8 cellular contexts compared by ENCODE assay signal in the genomic region with DNA sequence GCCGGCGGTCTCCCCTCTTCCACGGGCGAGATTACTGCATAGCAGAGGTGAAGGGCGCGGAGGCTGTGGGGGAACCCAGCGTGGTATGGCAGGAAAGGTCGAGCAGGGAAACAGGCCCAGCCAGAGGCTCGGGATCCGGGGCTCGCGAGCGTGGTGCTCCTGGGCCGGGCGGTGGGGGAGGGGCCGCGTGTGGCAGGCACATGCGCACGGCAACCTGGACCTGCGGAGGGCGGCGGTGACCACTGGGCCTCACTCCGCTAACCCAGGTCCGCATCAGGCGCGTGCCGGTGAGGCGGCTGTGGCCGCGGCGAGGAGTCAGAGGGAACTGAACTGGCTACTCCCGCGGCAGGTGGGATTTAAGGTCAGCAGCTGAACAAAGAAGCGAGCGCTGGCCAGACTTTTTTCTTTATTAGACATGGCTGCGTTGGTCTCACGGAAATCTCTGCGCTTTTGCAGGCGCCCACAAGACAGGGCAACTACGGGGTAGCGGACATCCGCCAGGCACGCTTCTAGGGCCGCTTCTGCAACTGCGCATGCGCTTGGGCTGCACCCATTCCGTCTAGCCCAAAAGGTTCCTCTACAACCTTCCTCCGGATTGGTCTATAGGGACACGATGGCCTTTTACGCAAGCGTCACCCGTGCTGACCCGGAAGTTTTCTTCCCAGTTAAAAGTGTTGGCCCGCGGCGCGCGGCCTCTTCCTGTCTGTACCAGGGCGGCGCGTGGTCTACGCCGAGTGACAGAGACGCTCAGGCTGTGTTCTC. TPM values are rescaled to one million over a fixed set of nuclear protein-coding genes. Genes with fewer than 3 reads are reported as not detected.
DNase-seq lines count a peak whose midpoint lies in the region; FAIRE-seq and TF ChIP-seq lines count a peak whose summit lies in the region.

A gene (plus strand): TSS at position 694 of the 762 bp plus-strand sequence. CDS start 869 bp downstream, outside the sequence.

- peak within 1 kb of the TSS; percentile 95 for H3K23ac ChIP-seq in neuronal stem cell (ENCODE audit: low read depth, low read length, poor library complexity)

- CTCF ChIA-PET in HEK293T (lab: Yijun Ruan, JAX) = no interaction called here

- in situ Hi-C loops in SK-MEL-5 (cut with HindIII; ENCODE audit: low pct_unique_long_range_greater_than_20kb, low sequenced_read_pairs) = no loop called here

- H3K4ac ChIP-seq in neuronal stem cell (ENCODE audit: low read length) = peak within 1 kb of the TSS; percentile 87

- H3K27ac ChIP-seq in neuronal stem cell (replicated peaks; ENCODE audit: low read length) = peak within 1 kb of the TSS; percentile 97

- POLR2A ChIA-PET in HEK293T (lab: Yijun Ruan, JAX) = interaction anchor here (0.7 to 3.5 kb wide), 4 partner anchors 13 to 169 kb away, joined by 3 to 21 read pairs (median 4); a partner anchor contains a TSS

- H3K36me3 ChIP-seq in neuronal stem cell (replicated peaks in 1 of 2; ENCODE audit: control insufficient read depth in 2 of 2, insufficient read depth in 2 of 2, low read length in 2 of 2) = peaks cover 13 to 38% of the 10 kb centered on the region in 2 donors

- DNase-seq in GF-D8 (lab: John Stamatoyannopoulos, UW) (peak; percentile 97), HEK293T (ENCODE audit: extremely low spot score) (peak; percentile 98), MV-4-11 (lab: John Stamatoyannopoulos, UW) (peak; percentile 100), SK-MEL-5 (ENCODE audit: low read depth, low spot score) (peak; percentile 98), frontal cortex (ENCODE audit: low spot score in 2 of 2) (peak; percentile 98 to 100), neuronal stem cell (ENCODE audit: low spot score) (peak; percentile 96)
- peak; percentile 96 for DNase-seq in activated naive CD4-positive, alpha-beta T cell treated with Interleukin-2 at 50 U/mL for 16 hours

- no peaks in the 10 kb centered on the region for H3K9me3 ChIP-seq in neuronal stem cell (replicated peaks in 1 of 2; ENCODE audit: control insufficient read depth in 2 of 2, insufficient read depth in 1 of 2, low read depth in 1 of 2, low read length in 2 of 2)

- H2BK15ac ChIP-seq in neuronal stem cell (ENCODE audit: low read length) = peak within 1 kb of the TSS; percentile 27

- H3K4me1 ChIP-seq in neuronal stem cell (ENCODE audit: control insufficient read depth in 2 of 2, insufficient read depth in 1 of 2, low read depth in 1 of 2, low read length in 2 of 2) = peaks cover 12 to 17% of the 10 kb centered on the region in 2 donors

- no peak within 1 kb of the TSS for H2BK120ac ChIP-seq in neuronal stem cell (ENCODE audit: low read depth, low read length)

- H2BK5ac ChIP-seq in neuronal stem cell (ENCODE audit: low read length) = peak within 1 kb of the TSS; percentile 96

- no peak for TF ChIP-seq CTCF in subcutaneous adipose tissue (IDR thresholded peaks at IDR 0.05; ENCODE audit: low read depth)

- peak within 1 kb of the TSS; percentile 69 for H2BK12ac ChIP-seq in neuronal stem cell (ENCODE audit: low read length)

- peak; percentile 33 for FAIRE-seq in frontal cortex (lab: Jason Lieb, UNC)

- peak within 1 kb of the TSS; percentile 89 for H4K8ac ChIP-seq in neuronal stem cell (ENCODE audit: low read depth, low read length)

- peak within 1 kb of the TSS; percentile 98 for H3K9ac ChIP-seq in neuronal stem cell (ENCODE audit: low read depth, low read length, poor library complexity)

- no peaks in the 10 kb centered on the region for H3K27me3 ChIP-seq in neuronal stem cell (ENCODE audit: control insufficient read depth in 3 of 3, insufficient read depth in 3 of 3, low read depth in 1 of 3, low read length in 3 of 3)

- H3K18ac ChIP-seq in neuronal stem cell (ENCODE audit: low read length) = peak within 1 kb of the TSS; percentile 99

- peaks cover 13% of the 10 kb centered on the region for H3K79me1 ChIP-seq in neuronal stem cell (ENCODE audit: low read depth, low read length)

- H3K4me2 ChIP-seq in neuronal stem cell (ENCODE audit: insufficient read depth, low read length, poor library complexity, severe bottlenecking) = peak within 1 kb of the TSS; percentile 98

- H4K91ac ChIP-seq in neuronal stem cell (ENCODE audit: low read depth, low read length, poor library complexity) = peak within 1 kb of the TSS; percentile 94

- H2AK5ac ChIP-seq in neuronal stem cell (ENCODE audit: low read depth, low read length) = peak within 1 kb of the TSS; percentile 99

- H3K4me3 ChIP-seq in neuronal stem cell (ENCODE audit: low read length in 2 of 2) = peak within 1 kb of the TSS; percentile 60 to 91

- peak within 1 kb of the TSS; percentile 91 for H2AFZ ChIP-seq in neuronal stem cell (ENCODE audit: low read length)

- peak within 1 kb of the TSS; percentile 94 for H3K14ac ChIP-seq in neuronal stem cell (ENCODE audit: low read length)

- no CpG with 5 or more reads among the region's 64 CpGs for WGBS in neuronal stem cell (ENCODE audit: extremely low coverage in 2 of 2, insufficient read length in 2 of 2, insufficient replicate concordance in 1 of 2), 2 donors

TF ChIP-seq in HEK293T, 16 proteins besides CTCF, POLR2A, EP300 and RAD21:
- TF ChIP-seq HDGF (IDR thresholded peaks at IDR 0.05; ENCODE audit: borderline replicate concordance) = no peak
- no peak for TF ChIP-seq SUZ12 (IDR thresholded peaks at IDR 0.05)
- TF ChIP-seq ELF4 (IDR thresholded peaks at IDR 0.05) = peak; percentile 94
- peak; percentile 92 for TF ChIP-seq L3MBTL2 (conservative IDR thresholded peaks at IDR 0.05)
- TF ChIP-seq, protein P1, sequence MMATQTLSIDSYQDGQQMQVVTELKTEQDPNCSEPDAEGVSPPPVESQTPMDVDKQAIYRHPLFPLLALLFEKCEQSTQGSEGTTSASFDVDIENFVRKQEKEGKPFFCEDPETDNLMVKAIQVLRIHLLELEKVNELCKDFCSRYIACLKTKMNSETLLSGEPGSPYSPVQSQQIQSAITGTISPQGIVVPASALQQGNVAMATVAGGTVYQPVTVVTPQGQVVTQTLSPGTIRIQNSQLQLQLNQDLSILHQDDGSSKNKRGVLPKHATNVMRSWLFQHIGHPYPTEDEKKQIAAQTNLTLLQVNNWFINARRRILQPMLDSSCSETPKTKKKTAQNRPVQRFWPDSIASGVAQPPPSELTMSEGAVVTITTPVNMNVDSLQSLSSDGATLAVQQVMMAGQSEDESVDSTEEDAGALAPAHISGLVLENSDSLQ (IDR thresholded peaks at IDR 0.05) = no peak
- no peak; the same call in 1 of the 2 replicates for TF ChIP-seq LEF1 (IDR thresholded peaks at IDR 0.05; ENCODE audit: borderline replicate concordance)
- TF ChIP-seq FOXK2 (IDR thresholded peaks at IDR 0.05) = no peak
- no peak for TF ChIP-seq ZNF384 (IDR thresholded peaks at IDR 0.05)
- TF ChIP-seq NFRKB (IDR thresholded peaks at IDR 0.05) = no peak
- TF ChIP-seq FOXA1 (IDR thresholded peaks at IDR 0.05) = no peak

RNA-seq across cellular contexts. Expression of the gene that starts here (rescaled TPM):
- total RNA-seq in SK-MEL-5 (2014; rRNA removed; shearing (Covaris generic)) = 1,789 and 1,795 TPM in 2 replicates
- polyA plus RNA-seq in SK-MEL-5 (2015; cell fraction: cytosol; rRNA removed) = 1,491 and 2,015 TPM in 2 replicates
- 265 and 318 TPM in 2 replicates for polyA plus RNA-seq in SK-MEL-5 (2015; cell fraction: nucleus; rRNA removed)
- 2,200 TPM for total RNA-seq in frontal cortex
- polyA plus RNA-seq in neuronal stem cell (2013, experiment 1 of 2) = 1,502 TPM
- 1,437 TPM for polyA plus RNA-seq in neuronal stem cell (2013, experiment 2 of 2)
- total RNA-seq in subcutaneous adipose tissue = 1,000 to 10,000 TPM in 3 of 4 donors, 100 to 1,000 TPM in 1; 904 to 1,484 (median 1,230) TPM

Comparison
In these comparisons a context has a peak if more than half of its experiments do, and no peak if none do; other contexts are left out.
1. Peak in every context shown above with its lines: DNase-seq, H3K4me3 ChIP-seq and H3K27ac ChIP-seq.